ENCODE assay signal across 8 cellular contexts in genomic region chr4:131382839-131383238, GRCh38.
"Had no signal": no experiment of that assay in that cellular context is flagged by ENCODE, and none has a peak within 500 bp of the region (broad histone marks: within the 10 kb centered on the region; RNA-seq: fewer than 3 reads in every experiment).

No MANE protein-coding gene starts in this region.

- H3K9me3 ChIP-seq: HAP-1 had no signal

- H3K4me1 ChIP-seq: HAP-1 had no signal

- H3K27ac ChIP-seq: GM23248, HL-60 had no signal

- H2AFZ ChIP-seq: GM23248 had no signal

- H3K9ac ChIP-seq: GM23248 had no signal

- DNase-seq: GM23248, GOT3, H7, HFFc6, KG1 had no signal

- ATAC-seq: HCT116 had no signal

- H3K36me3 ChIP-seq: HAP-1 had no signal

- H3K4me3 ChIP-seq: GM23248, HAP-1 had no signal
